Comparison of ENCODE assay signal across 22 cellular contexts in the genomic region with DNA sequence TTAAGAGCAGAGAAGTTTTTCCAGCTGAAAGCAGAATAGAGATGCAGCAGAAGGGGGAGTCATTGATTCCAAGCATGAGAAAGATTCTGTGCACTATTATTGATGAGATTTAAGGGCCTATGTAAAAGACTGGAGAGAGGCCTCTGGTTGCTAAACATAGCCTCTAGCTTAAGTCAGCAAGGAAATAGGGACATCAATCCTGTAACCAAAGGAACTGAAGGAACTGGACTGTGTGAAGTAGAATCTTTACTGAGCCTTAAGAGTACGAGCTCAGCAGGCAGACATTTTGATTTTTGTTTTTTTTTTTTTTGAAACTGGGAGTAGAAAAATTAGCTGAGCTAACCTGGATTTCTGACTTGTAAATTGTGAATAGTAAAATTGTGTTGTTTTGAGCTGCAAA.
DNase-seq lines count a peak whose midpoint lies in the region; ATAC-seq, FAIRE-seq and TF ChIP-seq lines count a peak whose summit lies in the region.
"Had no signal": no experiment of that assay in that cellular context is flagged by ENCODE, and none has a peak within 500 bp of the region (broad histone marks: within the 10 kb centered on the region; RNA-seq: fewer than 3 reads in every experiment).

No MANE protein-coding gene starts in this region.

- H3K4me3 ChIP-seq in SK-N-SH (ENCODE audit: low read depth in 2 of 2, low read length in 1 of 2) (no peak overlapping the region), keratinocyte (ENCODE audit: control insufficient read depth in 2 of 3, extremely low read depth in 1 of 3, insufficient read depth in 2 of 3, low read depth in 1 of 3, low read length in 3 of 3) (no peak overlapping the region), psoas muscle (no peak overlapping the region), stomach (no peak overlapping the region)

- peak in 3 of 4 donors; percentile 46 to 83 (median 66) for ATAC-seq in psoas muscle
- ATAC-seq in HG03565 (IDR thresholded peaks at IDR 0.05; ENCODE audit: unreplicated experiment): no peak
- ATAC-seq: HCT116 had no signal

- 0 out of 2 replicates have a peak overlapping the region, but pooled peaks have one; percentile 43 for H2AFZ ChIP-seq in SK-N-SH (ENCODE audit: low read depth)
- no peak overlapping the region for H2AFZ ChIP-seq in keratinocyte (ENCODE audit: control insufficient read depth, low read length)

- TF ChIP-seq CTCF in SK-N-SH (IDR thresholded peaks at IDR 0.05) (no peak), keratinocyte (optimal IDR thresholded peaks at IDR 0.05 in 1 of 3, IDR thresholded peaks at IDR 0.05 in 1 of 3, conservative IDR thresholded peaks at IDR 0.05 in 1 of 3; ENCODE audit: extremely low read depth in 1 of 3, insufficient read depth in 2 of 3, low read length in 3 of 3) (no peak), psoas muscle (IDR thresholded peaks at IDR 0.05) (no peak), stomach (IDR thresholded peaks at IDR 0.05) (no peak)

- H3K9ac ChIP-seq in SK-N-SH (no peak overlapping the region), keratinocyte (ENCODE audit: control insufficient read depth, extremely low read depth, insufficient read depth, low read length) (no peak overlapping the region)

- CTCF ChIA-PET in SK-N-SH (lab: Yijun Ruan, JAX): interaction anchor here (1.1 to 1.3 kb wide), 2 partner anchors 10 to 17 kb away, joined by 3 to 4 read pairs; no protein-coding TSS in a partner anchor

- DNase-seq in GM12891 (ENCODE audit: insufficient read length, low spot score): no peak
- DNase-seq in SK-N-SH: no peak
- no peak for DNase-seq in keratinocyte (ENCODE audit: low read depth, low spot score)
- no peak for DNase-seq in psoas muscle
- DNase-seq in T-helper 9 cell: no peak
- DNase-seq in stomach: no peak
- DNase-seq: BE2C; C1 segment of cervical spinal cord; CD4-positive, CD25-positive, alpha-beta regulatory T cell; CD8-positive, alpha-beta memory T cell; COR-L47; DMS 273 treated with DMSO at 0.1 percent for 48 hours; DMS53; DND-41; EL; GOT3; H7; HFFc6; IMR-90 had no signal

- dilution Hi-C loops in keratinocyte (cut with MboI; ENCODE audit: extremely low pct_ligation_motif_present, low sequenced_read_pairs): no loop called here

- no peaks in the 10 kb centered on the region for H3K36me3 ChIP-seq in SK-N-SH (replicated peaks in 1 of 2; ENCODE audit: control insufficient read depth in 1 of 2, insufficient read depth in 2 of 2, low read length in 1 of 2)
- no peaks in the 10 kb centered on the region for H3K36me3 ChIP-seq in keratinocyte (ENCODE audit: control insufficient read depth in 2 of 2, extremely low read depth in 1 of 2, insufficient read depth in 2 of 2, low read length in 2 of 2)
- no peaks in the 10 kb centered on the region for H3K36me3 ChIP-seq in psoas muscle (ENCODE audit: insufficient read depth in 1 of 2, low read depth in 1 of 2)
- no peaks in the 10 kb centered on the region for H3K36me3 ChIP-seq in stomach
- H3K36me3 ChIP-seq: BE2C had no signal

- WGBS in SK-N-SH (ENCODE audit: low lambda C conversion rate): 94% methylated on average over 1 of the region's 1 CpG
- 25 to 71% (median 37%) methylated on average over 1 of the region's 1 CpG for WGBS in psoas muscle, 3 donors
- 79 to 92% (median 83%) methylated on average over 1 of the region's 1 CpG for WGBS in stomach, 5 donors

- intact Hi-C loops in psoas muscle (cut with DNase I): loop anchor here in 1 of 2 donors (10.0 kb wide), 1 partner anchor 137 kb away; a partner anchor contains a TSS
- intact Hi-C loops in stomach (cut with DNase I; ENCODE audit: low total_unique reads): no loop called here

- H3K9me3 ChIP-seq in SK-N-SH: no peaks in the 10 kb centered on the region
- H3K9me3 ChIP-seq in keratinocyte (ENCODE audit: control insufficient read depth, low read depth, low read length): no peaks in the 10 kb centered on the region
- H3K9me3 ChIP-seq in psoas muscle: no peaks in the 10 kb centered on the region
- no peaks in the 10 kb centered on the region for H3K9me3 ChIP-seq in stomach
- H3K9me3 ChIP-seq: BE2C had no signal

- TF ChIP-seq POLR2A in GM12891 (IDR thresholded peaks at IDR 0.05; ENCODE audit: low read depth, low read length) (no peak), stomach (IDR thresholded peaks at IDR 0.05) (no peak)

- H3K4me1 ChIP-seq in SK-N-SH (ENCODE audit: control insufficient read depth in 1 of 2, insufficient read depth in 2 of 2, low read depth in 1 of 2, low read length in 1 of 2) (peaks cover 0 to 6% of the 10 kb centered on the region in 2 experiments; a peak in 2 of 4 replicates), keratinocyte (ENCODE audit: control insufficient read depth, extremely low read depth, insufficient read depth, low read length) (peaks cover 25% of the 10 kb centered on the region), psoas muscle (peaks cover 24% of the 10 kb centered on the region), stomach (peaks cover 0 to 21% (median 11%) of the 10 kb centered on the region in 4 donors)
- H3K4me1 ChIP-seq: BE2C had no signal

- H3K79me2 ChIP-seq in SK-N-SH (ENCODE audit: insufficient read depth) (no peaks in the 10 kb centered on the region), keratinocyte (ENCODE audit: control insufficient read depth, insufficient read depth, low read length) (peaks cover 22% of the 10 kb centered on the region)

- H3K27ac ChIP-seq in SK-N-SH (ENCODE audit: low read depth in 2 of 2, low read length in 1 of 2) (no peak overlapping the region), keratinocyte (ENCODE audit: control insufficient read depth, insufficient read depth, low read length) (no peak overlapping the region), psoas muscle (no peak overlapping the region), stomach (no peak overlapping the region)

- H4K20me1 ChIP-seq in SK-N-SH (ENCODE audit: insufficient read depth) (no peaks in the 10 kb centered on the region), keratinocyte (ENCODE audit: control insufficient read depth, extremely low read depth, insufficient read depth, low read length) (no peaks in the 10 kb centered on the region)

- FAIRE-seq in GM12891 (lab: Jason Lieb, UNC) (peak; percentile 9), keratinocyte (lab: Jason Lieb, UNC) (peak; percentile 13)
- FAIRE-seq: GM12892 had no signal

- no peaks in the 10 kb centered on the region for H3K9me2 ChIP-seq in SK-N-SH

- POLR2A ChIA-PET in SK-N-SH (lab: Yijun Ruan, JAX): no interaction called here

- H3F3A ChIP-seq in SK-N-SH (replicated peaks; ENCODE audit: insufficient read depth): peaks cover 5% of the 10 kb centered on the region

- H3K9me1 ChIP-seq in keratinocyte (ENCODE audit: control insufficient read depth, extremely low read depth, insufficient read depth, low read length): no peaks in the 10 kb centered on the region

- TF ChIP-seq EP300 in SK-N-SH (IDR thresholded peaks at IDR 0.05; ENCODE audit: borderline replicate concordance in 1 of 2, low read depth in 1 of 2, low read length in 1 of 2) (no peak), stomach (IDR thresholded peaks at IDR 0.05) (no peak)

- H3K4me2 ChIP-seq in SK-N-SH (no peak overlapping the region), keratinocyte (ENCODE audit: control insufficient read depth, extremely low read depth, insufficient read depth, low read depth, low read length) (no peak overlapping the region)

- H3K27me3 ChIP-seq in SK-N-SH (ENCODE audit: insufficient read depth) (no peaks in the 10 kb centered on the region), keratinocyte (ENCODE audit: control insufficient read depth, extremely low read depth, insufficient read depth, low read length) (no peaks in the 10 kb centered on the region), psoas muscle (ENCODE audit: insufficient read depth in 3 of 3, low read length in 2 of 3) (no peaks in the 10 kb centered on the region), stomach (no peaks in the 10 kb centered on the region)
- H3K27me3 ChIP-seq: BE2C had no signal

- no peak for TF ChIP-seq RAD21 in SK-N-SH (IDR thresholded peaks at IDR 0.05; ENCODE audit: low read length)

TF ChIP-seq in GM12891, 5 proteins besides CTCF, POLR2A, EP300 and RAD21:
- TF ChIP-seq PAX5 (IDR thresholded peaks at IDR 0.05; ENCODE audit: insufficient read depth, low read length, severe bottlenecking): no peak
- TF ChIP-seq POU2F2 (IDR thresholded peaks at IDR 0.05; ENCODE audit: low read depth, low read length): no peak
- TF ChIP-seq TAF1 (IDR thresholded peaks at IDR 0.05; ENCODE audit: low read depth, low read length): no peak
- no peak for TF ChIP-seq POLR2AphosphoS5 (IDR thresholded peaks at IDR 0.05; ENCODE audit: low read depth, low read length)

TF ChIP-seq in SK-N-SH, 30 proteins besides CTCF, POLR2A, EP300 and RAD21 (continues in another document):
- TF ChIP-seq POLR2AphosphoS5 (IDR thresholded peaks at IDR 0.05; ENCODE audit: low read depth, low read length) (no peak), TCF12 (IDR thresholded peaks at IDR 0.05) (no peak)
- TF ChIP-seq, protein P1, sequence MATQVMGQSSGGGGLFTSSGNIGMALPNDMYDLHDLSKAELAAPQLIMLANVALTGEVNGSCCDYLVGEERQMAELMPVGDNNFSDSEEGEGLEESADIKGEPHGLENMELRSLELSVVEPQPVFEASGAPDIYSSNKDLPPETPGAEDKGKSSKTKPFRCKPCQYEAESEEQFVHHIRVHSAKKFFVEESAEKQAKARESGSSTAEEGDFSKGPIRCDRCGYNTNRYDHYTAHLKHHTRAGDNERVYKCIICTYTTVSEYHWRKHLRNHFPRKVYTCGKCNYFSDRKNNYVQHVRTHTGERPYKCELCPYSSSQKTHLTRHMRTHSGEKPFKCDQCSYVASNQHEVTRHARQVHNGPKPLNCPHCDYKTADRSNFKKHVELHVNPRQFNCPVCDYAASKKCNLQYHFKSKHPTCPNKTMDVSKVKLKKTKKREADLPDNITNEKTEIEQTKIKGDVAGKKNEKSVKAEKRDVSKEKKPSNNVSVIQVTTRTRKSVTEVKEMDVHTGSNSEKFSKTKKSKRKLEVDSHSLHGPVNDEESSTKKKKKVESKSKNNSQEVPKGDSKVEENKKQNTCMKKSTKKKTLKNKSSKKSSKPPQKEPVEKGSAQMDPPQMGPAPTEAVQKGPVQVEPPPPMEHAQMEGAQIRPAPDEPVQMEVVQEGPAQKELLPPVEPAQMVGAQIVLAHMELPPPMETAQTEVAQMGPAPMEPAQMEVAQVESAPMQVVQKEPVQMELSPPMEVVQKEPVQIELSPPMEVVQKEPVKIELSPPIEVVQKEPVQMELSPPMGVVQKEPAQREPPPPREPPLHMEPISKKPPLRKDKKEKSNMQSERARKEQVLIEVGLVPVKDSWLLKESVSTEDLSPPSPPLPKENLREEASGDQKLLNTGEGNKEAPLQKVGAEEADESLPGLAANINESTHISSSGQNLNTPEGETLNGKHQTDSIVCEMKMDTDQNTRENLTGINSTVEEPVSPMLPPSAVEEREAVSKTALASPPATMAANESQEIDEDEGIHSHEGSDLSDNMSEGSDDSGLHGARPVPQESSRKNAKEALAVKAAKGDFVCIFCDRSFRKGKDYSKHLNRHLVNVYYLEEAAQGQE (IDR thresholded peaks at IDR 0.05; ENCODE audit: low read depth, low read length): no peak
